ENCODE assay signal across 1 cellular context in the genomic region with DNA sequence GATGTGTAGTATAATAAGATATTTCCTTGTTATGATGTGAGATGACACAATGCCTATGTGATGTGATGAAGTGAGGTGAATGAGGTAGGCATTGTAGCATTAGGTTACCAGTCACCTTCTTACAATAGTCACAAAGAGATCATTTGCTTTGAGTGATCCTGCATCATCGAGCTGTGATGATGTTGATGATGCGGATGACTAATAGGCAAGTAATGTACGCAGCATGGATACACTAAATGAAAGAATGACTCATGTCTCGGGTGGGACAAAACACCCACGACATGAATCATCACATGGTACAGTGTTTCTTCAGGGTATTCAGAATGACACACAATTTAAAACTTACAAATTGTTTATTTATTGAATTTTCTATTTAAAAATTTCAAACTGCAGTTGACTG.
TF ChIP-seq lines count a peak whose summit lies in the region.

No MANE protein-coding gene starts in this region.

TF ChIP-seq in GM23338, 12 proteins besides CTCF, POLR2A, EP300 and RAD21 (continued from another document):
- TF ChIP-seq POLR2AphosphoS5 (IDR thresholded peaks at IDR 0.05; ENCODE audit: low read depth) (no peak), EZH2phosphoT487 (IDR thresholded peaks at IDR 0.05; ENCODE audit: unreplicated experiment) (no peak), ZNF114 (CRISPR knock-in tag; IDR thresholded peaks at IDR 0.05) (no peak), CREB1 (CRISPR knock-in tag; IDR thresholded peaks at IDR 0.05; ENCODE audit: low read depth) (no peak)
- TF ChIP-seq, protein P1, sequence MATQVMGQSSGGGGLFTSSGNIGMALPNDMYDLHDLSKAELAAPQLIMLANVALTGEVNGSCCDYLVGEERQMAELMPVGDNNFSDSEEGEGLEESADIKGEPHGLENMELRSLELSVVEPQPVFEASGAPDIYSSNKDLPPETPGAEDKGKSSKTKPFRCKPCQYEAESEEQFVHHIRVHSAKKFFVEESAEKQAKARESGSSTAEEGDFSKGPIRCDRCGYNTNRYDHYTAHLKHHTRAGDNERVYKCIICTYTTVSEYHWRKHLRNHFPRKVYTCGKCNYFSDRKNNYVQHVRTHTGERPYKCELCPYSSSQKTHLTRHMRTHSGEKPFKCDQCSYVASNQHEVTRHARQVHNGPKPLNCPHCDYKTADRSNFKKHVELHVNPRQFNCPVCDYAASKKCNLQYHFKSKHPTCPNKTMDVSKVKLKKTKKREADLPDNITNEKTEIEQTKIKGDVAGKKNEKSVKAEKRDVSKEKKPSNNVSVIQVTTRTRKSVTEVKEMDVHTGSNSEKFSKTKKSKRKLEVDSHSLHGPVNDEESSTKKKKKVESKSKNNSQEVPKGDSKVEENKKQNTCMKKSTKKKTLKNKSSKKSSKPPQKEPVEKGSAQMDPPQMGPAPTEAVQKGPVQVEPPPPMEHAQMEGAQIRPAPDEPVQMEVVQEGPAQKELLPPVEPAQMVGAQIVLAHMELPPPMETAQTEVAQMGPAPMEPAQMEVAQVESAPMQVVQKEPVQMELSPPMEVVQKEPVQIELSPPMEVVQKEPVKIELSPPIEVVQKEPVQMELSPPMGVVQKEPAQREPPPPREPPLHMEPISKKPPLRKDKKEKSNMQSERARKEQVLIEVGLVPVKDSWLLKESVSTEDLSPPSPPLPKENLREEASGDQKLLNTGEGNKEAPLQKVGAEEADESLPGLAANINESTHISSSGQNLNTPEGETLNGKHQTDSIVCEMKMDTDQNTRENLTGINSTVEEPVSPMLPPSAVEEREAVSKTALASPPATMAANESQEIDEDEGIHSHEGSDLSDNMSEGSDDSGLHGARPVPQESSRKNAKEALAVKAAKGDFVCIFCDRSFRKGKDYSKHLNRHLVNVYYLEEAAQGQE (IDR thresholded peaks at IDR 0.05; ENCODE audit: unreplicated experiment): no peak
